8 cellular contexts compared by ENCODE assay signal in the genomic region with DNA sequence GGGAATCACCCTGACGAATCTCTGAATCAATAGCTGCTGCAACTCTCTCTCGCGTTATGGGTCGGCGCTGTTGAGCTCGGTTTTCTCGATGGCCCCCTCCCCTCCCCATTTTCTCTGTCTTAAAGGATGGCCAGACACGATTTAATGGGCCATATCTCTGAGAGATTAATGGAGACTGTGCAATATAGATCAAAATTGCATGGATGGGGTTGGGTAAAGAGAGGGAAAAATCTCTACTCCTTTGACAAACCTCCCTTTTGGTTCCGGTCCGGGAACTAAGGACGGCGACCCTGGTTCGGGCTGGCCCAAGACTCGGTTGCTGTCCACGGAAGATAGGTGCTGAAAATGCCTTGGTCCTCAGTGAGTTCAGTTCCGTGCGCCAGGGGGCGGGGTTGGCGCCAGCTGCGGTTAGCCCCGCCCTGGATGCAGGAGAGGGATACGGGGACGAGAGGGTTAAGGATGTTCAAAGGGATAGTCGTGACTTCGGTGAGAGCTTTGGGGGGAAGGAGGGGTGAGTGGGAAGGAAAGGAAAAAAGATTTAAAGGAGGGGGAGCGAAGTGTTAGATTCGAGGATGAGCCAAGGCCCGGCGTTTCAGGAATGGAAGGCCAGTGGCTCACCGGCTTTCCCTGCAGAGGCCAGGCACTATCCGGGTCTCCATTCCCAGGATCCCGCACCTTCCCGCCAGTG.
A peak's percentile ranks its signal among the peaks of the same experiment; 100 is the strongest.
DNase-seq lines count a peak whose midpoint lies in the region; ATAC-seq and TF ChIP-seq lines count a peak whose summit lies in the region.

No MANE protein-coding gene starts in this region.

- no peak for TF ChIP-seq CTCF in MCF 10A (IDR thresholded peaks at IDR 0.05; ENCODE audit: unreplicated experiment)
- TF ChIP-seq CTCF in breast epithelium (IDR thresholded peaks at IDR 0.05): no peak
- peak; percentile 44 for TF ChIP-seq CTCF in endothelial cell (IDR thresholded peaks at IDR 0.05; ENCODE audit: unreplicated experiment)

- H3K4me3 Mint-ChIP-seq in MCF 10A (ENCODE audit: unreplicated experiment): no peak overlapping the region
- no peak overlapping the region for H3K4me3 Mint-ChIP-seq in endothelial cell (ENCODE audit: unreplicated experiment)

- no peaks in the 10 kb centered on the region for H3K79me1 ChIP-seq in neuronal stem cell (ENCODE audit: low read depth, low read length)

- no TSS peak for BruUV-seq in MCF 10A (replicated peaks; lab: Mats Ljungman, UMichigan)

- no peak overlapping the region for H3K14ac ChIP-seq in neuronal stem cell (ENCODE audit: low read length)

- H3K36me3 Mint-ChIP-seq in MCF 10A (ENCODE audit: insufficient read depth, unreplicated experiment): no peaks in the 10 kb centered on the region
- peaks cover 6% of the 10 kb centered on the region for H3K36me3 Mint-ChIP-seq in endothelial cell (ENCODE audit: low read depth, unreplicated experiment)

- H3K9me3 Mint-ChIP-seq in MCF 10A (ENCODE audit: unreplicated experiment): no peaks in the 10 kb centered on the region
- H3K9me3 Mint-ChIP-seq in endothelial cell (ENCODE audit: unreplicated experiment): no peaks in the 10 kb centered on the region

- intact Hi-C loops in MCF 10A (cut with micrococcal nuclease) (loop anchor here (10.0 kb wide), 2 partner anchors 238 to 278 kb away; no protein-coding TSS in a partner anchor), breast epithelium (cut with DNase I; ENCODE audit: low total_unique reads) (no loop called here)

- H3K4me1 Mint-ChIP-seq in MCF 10A (ENCODE audit: insufficient read depth, unreplicated experiment) (peaks cover 11% of the 10 kb centered on the region), endothelial cell (ENCODE audit: unreplicated experiment) (peaks cover 24% of the 10 kb centered on the region)

- H2AFZ ChIP-seq in neuronal stem cell (ENCODE audit: low read length): peak overlapping the region; percentile 46

- no peak overlapping the region for H2BK120ac ChIP-seq in neuronal stem cell (ENCODE audit: low read depth, low read length)

- no peak overlapping the region for H3K4me2 ChIP-seq in neuronal stem cell (ENCODE audit: insufficient read depth, low read length, poor library complexity, severe bottlenecking)

- peaks cover 3 to 98% of the 10 kb centered on the region in 2 donors for H3K27me3 ChIP-seq in breast epithelium
- H3K27me3 ChIP-seq in neuronal stem cell (ENCODE audit: control insufficient read depth in 3 of 3, insufficient read depth in 3 of 3, low read depth in 1 of 3, low read length in 3 of 3): peaks cover 39 to 94% (median 93%) of the 10 kb centered on the region in 3 experiments

- no peak overlapping the region for H4K91ac ChIP-seq in neuronal stem cell (ENCODE audit: low read depth, low read length, poor library complexity)

- H4K8ac ChIP-seq in neuronal stem cell (ENCODE audit: low read depth, low read length): no peak overlapping the region

- no peak overlapping the region for H3K4ac ChIP-seq in neuronal stem cell (ENCODE audit: low read length)

- no peak for TF ChIP-seq POLR2A in breast epithelium (IDR thresholded peaks at IDR 0.05)

- no peak for ATAC-seq in HG02870 (IDR thresholded peaks at IDR 0.05; ENCODE audit: unreplicated experiment)

- H2BK5ac ChIP-seq in neuronal stem cell (ENCODE audit: low read length): no peak overlapping the region

- H2BK12ac ChIP-seq in neuronal stem cell (ENCODE audit: low read length): no peak overlapping the region

- H3K27me3 Mint-ChIP-seq in MCF 10A (ENCODE audit: insufficient read depth, unreplicated experiment): peaks cover 90% of the 10 kb centered on the region
- peaks cover 39% of the 10 kb centered on the region for H3K27me3 Mint-ChIP-seq in endothelial cell (ENCODE audit: unreplicated experiment)

- H3K4me1 ChIP-seq in breast epithelium: peaks cover 0 to 16% of the 10 kb centered on the region in 2 donors
- H3K4me1 ChIP-seq in neuronal stem cell (ENCODE audit: control insufficient read depth in 2 of 2, insufficient read depth in 1 of 2, low read depth in 1 of 2, low read length in 2 of 2): peaks cover 6 to 32% of the 10 kb centered on the region in 2 donors

- H3K9ac ChIP-seq in neuronal stem cell (ENCODE audit: low read depth, low read length, poor library complexity): no peak overlapping the region

- H3K9me3 ChIP-seq in breast epithelium (no peaks in the 10 kb centered on the region), neuronal stem cell (replicated peaks in 1 of 2; ENCODE audit: control insufficient read depth in 2 of 2, insufficient read depth in 1 of 2, low read depth in 1 of 2, low read length in 2 of 2) (no peaks in the 10 kb centered on the region)

- WGBS in neuronal stem cell (ENCODE audit: extremely low coverage in 2 of 2, insufficient read length in 2 of 2, insufficient replicate concordance in 1 of 2), 2 donors: no CpG with 5 or more reads among the region's 33 CpGs

- CTCF ChIA-PET in MCF 10A (lab: Yijun Ruan, JAX): interaction anchor here (0.6 to 3.0 kb wide), 11 partner anchors 8 to 275 kb away, joined by 3 to 15 read pairs (median 4); no protein-coding TSS in a partner anchor

- no peak overlapping the region for H2BK15ac ChIP-seq in neuronal stem cell (ENCODE audit: low read length)

- DNase-seq in MCF 10A (ENCODE audit: unreplicated experiment): peak; percentile 54
- DNase-seq in breast epithelium (ENCODE audit: low spot score in 2 of 2): no peak
- peak; percentile 53 for DNase-seq in NCI-H460 (ENCODE audit: extremely low read depth, low read depth)
- DNase-seq in endothelial cell (ENCODE audit: low spot score): peak; percentile 75
- DNase-seq in neuronal stem cell (ENCODE audit: low spot score): peak; percentile 79
- no peak for DNase-seq in activated CD8-positive, alpha-beta memory T cell treated with anti-CD3 and anti-CD28 coated beads, Interleukin-2, amount 50 U/mL, for 4 hours
- no peak for DNase-seq in T1000 (lab: John Stamatoyannopoulos, UW)

- H3K27ac Mint-ChIP-seq in MCF 10A (ENCODE audit: low read depth, unreplicated experiment) (no peak overlapping the region), endothelial cell (ENCODE audit: unreplicated experiment) (no peak overlapping the region)

- POLR2A ChIA-PET in MCF 10A (lab: Yijun Ruan, JAX): interaction anchor here (0.7 to 1.0 kb wide), 2 partner anchors 10 to 85 kb away, joined by 3 read pairs; no protein-coding TSS in a partner anchor

- H3K4me3 ChIP-seq in breast epithelium (no peak overlapping the region), neuronal stem cell (ENCODE audit: low read length in 2 of 2) (no peak overlapping the region)

- H2AK5ac ChIP-seq in neuronal stem cell (ENCODE audit: low read depth, low read length): no peak overlapping the region

- H3K27ac ChIP-seq in breast epithelium (no peak overlapping the region), neuronal stem cell (replicated peaks; ENCODE audit: low read length) (no peak overlapping the region)

- H3K18ac ChIP-seq in neuronal stem cell (ENCODE audit: low read length): no peak overlapping the region

- H3K23ac ChIP-seq in neuronal stem cell (ENCODE audit: low read depth, low read length, poor library complexity): no peak overlapping the region

- H3K36me3 ChIP-seq in breast epithelium (no peaks in the 10 kb centered on the region), neuronal stem cell (replicated peaks in 1 of 2; ENCODE audit: control insufficient read depth in 2 of 2, insufficient read depth in 2 of 2, low read length in 2 of 2) (no peaks in the 10 kb centered on the region)

Comparison
In these comparisons a context has a peak if more than half of its experiments do, and no peak if none do; other contexts are left out.
1. DNase-seq: peak in MCF 10A (single experiment), NCI-H460 (single experiment), endothelial cell (single experiment) and neuronal stem cell (single experiment); none in breast epithelium (0 of 2), activated CD8-positive, alpha-beta memory T cell treated with anti-CD3 and anti-CD28 coated beads, Interleukin-2, amount 50 U/mL, for 4 hours (single experiment) and T1000 (single experiment).